ENCODE assay signal across 21 cellular contexts in genomic region chr5:109701252-109701651, GRCh38. TPM values are rescaled to one million over a fixed set of nuclear protein-coding genes. Genes with fewer than 3 reads are reported as not detected.
DNase-seq lines count a peak whose midpoint lies in the region; ATAC-seq, FAIRE-seq and TF ChIP-seq lines count a peak whose summit lies in the region.
"Had no signal": no experiment of that assay in that cellular context is flagged by ENCODE, and none has a peak within 500 bp of the region (broad histone marks: within the 10 kb centered on the region; RNA-seq: fewer than 3 reads in every experiment).

No MANE protein-coding gene starts in this region.

- H3K36me3 ChIP-seq in Caco-2 (ENCODE audit: control insufficient read depth, insufficient read depth, low read length) (no peaks in the 10 kb centered on the region; the same call in 1 of the 2 replicates), KMS-11 (ENCODE audit: insufficient read depth) (no peaks in the 10 kb centered on the region; the same call in 1 of the 2 replicates), bronchial epithelial cell (ENCODE audit: control insufficient read depth, insufficient read depth, low read length) (no peaks in the 10 kb centered on the region)
- H3K36me3 ChIP-seq in naive thymus-derived CD4-positive, alpha-beta T cell (ENCODE audit: control insufficient read depth in 2 of 3, insufficient read depth in 3 of 3, low read length in 3 of 3), result no peaks in the 10 kb centered on the region

- H2AFZ ChIP-seq in KMS-11 (ENCODE audit: low read depth), result no peak overlapping the region

- peaks cover 23% of the 10 kb centered on the region for H3K4me1 Mint-ChIP-seq in Caco-2 (ENCODE audit: low read depth, unreplicated experiment)
- H3K4me1 Mint-ChIP-seq in naive thymus-derived CD4-positive, alpha-beta T cell, result peaks cover 38 to 98% (median 95%) of the 10 kb centered on the region in 7 donors
- peaks cover 74% of the 10 kb centered on the region for H3K4me1 Mint-ChIP-seq in activated CD4-positive, alpha-beta memory T cell treated with anti-CD3 and anti-CD28 coated beads for 36 hours (ENCODE audit: low read depth)
- H3K4me1 Mint-ChIP-seq in activated T-helper 2 cell treated with anti-CD3 and anti-CD28 coated beads, Interferon-gamma antibody, Interleukin-2, Interleukin-4, amounts not matched to agents 10 μg/mL and 5 μg/mL and 100 μg/mL, durations not matched to agents 14 hours and 24 hours and 36 hours (ENCODE audit: low read depth), result peaks cover 28% of the 10 kb centered on the region

- no peaks in the 10 kb centered on the region for H3K27me3 Mint-ChIP-seq in Caco-2 (ENCODE audit: insufficient read depth, unreplicated experiment)
- H3K27me3 Mint-ChIP-seq in naive thymus-derived CD4-positive, alpha-beta T cell, result no peaks in the 10 kb centered on the region
- no peaks in the 10 kb centered on the region for H3K27me3 Mint-ChIP-seq in activated CD4-positive, alpha-beta memory T cell treated with anti-CD3 and anti-CD28 coated beads for 36 hours
- no peaks in the 10 kb centered on the region for H3K27me3 Mint-ChIP-seq in activated T-helper 2 cell treated with anti-CD3 and anti-CD28 coated beads, Interferon-gamma antibody, Interleukin-2, Interleukin-4, amounts not matched to agents 10 μg/mL and 5 μg/mL and 100 μg/mL, durations not matched to agents 14 hours and 24 hours and 36 hours (ENCODE audit: low read depth)
- H3K27me3 Mint-ChIP-seq: activated T-cell treated with anti-CD3 and anti-CD28 coated beads, Interleukin-2, amount 50 U/mL, for 24 hours; effector memory CD8-positive, alpha-beta T cell had no signal

- H3K27ac ChIP-seq in KMS-11, result no peak overlapping the region; the same call in 1 of the 2 replicates
- H3K27ac ChIP-seq in naive thymus-derived CD4-positive, alpha-beta T cell (ENCODE audit: low read depth, low read length), result no peak overlapping the region

- H3K4me3 ChIP-seq in Caco-2 (ENCODE audit: low read depth, low read length) (no peak overlapping the region), KMS-11 (IDR thresholded peaks at IDR 0.05; ENCODE audit: insufficient read depth, low read depth, low read length) (no peak overlapping the region), bronchial epithelial cell (ENCODE audit: low read depth, low read length) (no peak overlapping the region)
- H3K4me3 ChIP-seq in naive thymus-derived CD4-positive, alpha-beta T cell (ENCODE audit: low read length), result no peak overlapping the region

- BruUV-seq in Caco-2 (replicated peaks; lab: Mats Ljungman, UMichigan), result no TSS peak

- POLR2A ChIA-PET in Caco-2 (lab: Charles Lee), result no interaction called here
- POLR2A ChIA-PET in naive thymus-derived CD4-positive, alpha-beta T cell (lab: Charles Lee), result interaction anchor here (0.7 to 1.0 kb wide), 2 partner anchors 10 to 220 kb away, joined by 3 read pairs; no protein-coding TSS in a partner anchor
- POLR2A ChIA-PET in activated CD4-positive, alpha-beta memory T cell treated with anti-CD3 and anti-CD28 coated beads for 36 hours (lab: Charles Lee), result interaction anchor here (1.3 kb wide), 1 partner anchor 10 kb away, joined by 3 read pairs; no protein-coding TSS in a partner anchor

- H3K9ac ChIP-seq in KMS-11, result no peak overlapping the region

- intact Hi-C loops in Caco-2 (cut with micrococcal nuclease; ENCODE audit: unreplicated experiment), result loop anchor here (1.0 kb wide), 1 partner anchor 10 kb away; no protein-coding TSS in a partner anchor
- intact Hi-C loops in naive thymus-derived CD4-positive, alpha-beta T cell (cut with micrococcal nuclease), result no loop called here
- intact Hi-C loops in activated CD4-positive, alpha-beta memory T cell treated with anti-CD3 and anti-CD28 coated beads for 36 hours (cut with micrococcal nuclease), result no loop called here
- intact Hi-C loops in activated T-helper 2 cell treated with anti-CD3 and anti-CD28 coated beads, Interferon-gamma antibody, Interleukin-2, Interleukin-4, amounts not matched to agents 10 μg/mL and 5 μg/mL and 100 μg/mL, durations not matched to agents 14 hours and 24 hours and 36 hours (cut with micrococcal nuclease), result no loop called here

- peaks cover 6% of the 10 kb centered on the region for H3K36me3 Mint-ChIP-seq in Caco-2 (ENCODE audit: insufficient read depth, unreplicated experiment)
- peaks cover 6 to 51% (median 34%) of the 10 kb centered on the region in 5 donors for H3K36me3 Mint-ChIP-seq in naive thymus-derived CD4-positive, alpha-beta T cell
- H3K36me3 Mint-ChIP-seq in activated CD4-positive, alpha-beta memory T cell treated with anti-CD3 and anti-CD28 coated beads for 36 hours, result peaks cover 17% of the 10 kb centered on the region
- H3K36me3 Mint-ChIP-seq in activated T-helper 2 cell treated with anti-CD3 and anti-CD28 coated beads, Interferon-gamma antibody, Interleukin-2, Interleukin-4, amounts not matched to agents 10 μg/mL and 5 μg/mL and 100 μg/mL, durations not matched to agents 14 hours and 24 hours and 36 hours (ENCODE audit: low read depth), result peaks cover 32% of the 10 kb centered on the region

- H3K4me1 ChIP-seq in Caco-2 (peaks cover 13% of the 10 kb centered on the region), KMS-11 (ENCODE audit: low read depth, poor library complexity, severe bottlenecking) (peaks cover 97% of the 10 kb centered on the region)
- H3K4me1 ChIP-seq in naive thymus-derived CD4-positive, alpha-beta T cell (ENCODE audit: control insufficient read depth in 2 of 2, insufficient read depth in 2 of 2, low read length in 2 of 2), result peaks cover 38 to 52% of the 10 kb centered on the region in 2 donors

- peak overlapping the region; percentile 2 for H3K27ac Mint-ChIP-seq in Caco-2 (ENCODE audit: unreplicated experiment)
- H3K27ac Mint-ChIP-seq in naive thymus-derived CD4-positive, alpha-beta T cell, result peak overlapping the region in 3 of 9 donors; percentile 12 to 57 (median 44)
- no peak overlapping the region for H3K27ac Mint-ChIP-seq in activated CD4-positive, alpha-beta memory T cell treated with anti-CD3 and anti-CD28 coated beads for 36 hours
- no peak overlapping the region for H3K27ac Mint-ChIP-seq in activated T-helper 2 cell treated with anti-CD3 and anti-CD28 coated beads, Interferon-gamma antibody, Interleukin-2, Interleukin-4, amounts not matched to agents 10 μg/mL and 5 μg/mL and 100 μg/mL, durations not matched to agents 14 hours and 24 hours and 36 hours
- H3K27ac Mint-ChIP-seq: activated CD8-positive, alpha-beta T cell treated with anti-CD3 and anti-CD28 coated beads, Interleukin-2, amount 10 ng/mL, durations not matched to agents 7 days and 5 days; activated T-cell treated with anti-CD3 and anti-CD28 coated beads, Interleukin-2, amount 50 U/mL, for 24 hours; effector memory CD8-positive, alpha-beta T cell had no signal

- H3K27me3 ChIP-seq in Caco-2 (replicated peaks; ENCODE audit: control insufficient read depth, insufficient read depth, low read length) (no peaks in the 10 kb centered on the region), KMS-11 (ENCODE audit: insufficient read depth, low read depth) (no peaks in the 10 kb centered on the region), bronchial epithelial cell (ENCODE audit: control insufficient read depth, insufficient read depth, low read length) (no peaks in the 10 kb centered on the region)
- H3K27me3 ChIP-seq in naive thymus-derived CD4-positive, alpha-beta T cell (ENCODE audit: control insufficient read depth in 2 of 2, insufficient read depth in 2 of 2, low read length in 2 of 2), result no peaks in the 10 kb centered on the region

- no peaks in the 10 kb centered on the region for H3K9me3 Mint-ChIP-seq in Caco-2 (ENCODE audit: unreplicated experiment)
- H3K9me3 Mint-ChIP-seq in naive thymus-derived CD4-positive, alpha-beta T cell, result no peaks in the 10 kb centered on the region
- H3K9me3 Mint-ChIP-seq in activated CD4-positive, alpha-beta memory T cell treated with anti-CD3 and anti-CD28 coated beads for 36 hours, result no peaks in the 10 kb centered on the region
- no peaks in the 10 kb centered on the region for H3K9me3 Mint-ChIP-seq in activated T-helper 2 cell treated with anti-CD3 and anti-CD28 coated beads, Interferon-gamma antibody, Interleukin-2, Interleukin-4, amounts not matched to agents 10 μg/mL and 5 μg/mL and 100 μg/mL, durations not matched to agents 14 hours and 24 hours and 36 hours
- H3K9me3 Mint-ChIP-seq: activated T-cell treated with anti-CD3 and anti-CD28 coated beads, Interleukin-2, amount 50 U/mL, for 24 hours; effector memory CD8-positive, alpha-beta T cell had no signal

- H3K4me3 Mint-ChIP-seq in Caco-2 (ENCODE audit: unreplicated experiment), result no peak overlapping the region
- peak overlapping the region in 6 of 10 donors; percentile 33 to 89 (median 57) for H3K4me3 Mint-ChIP-seq in naive thymus-derived CD4-positive, alpha-beta T cell
- no peak overlapping the region for H3K4me3 Mint-ChIP-seq in activated CD4-positive, alpha-beta memory T cell treated with anti-CD3 and anti-CD28 coated beads for 36 hours
- no peak overlapping the region for H3K4me3 Mint-ChIP-seq in activated T-helper 2 cell treated with anti-CD3 and anti-CD28 coated beads, Interferon-gamma antibody, Interleukin-2, Interleukin-4, amounts not matched to agents 10 μg/mL and 5 μg/mL and 100 μg/mL, durations not matched to agents 14 hours and 24 hours and 36 hours (ENCODE audit: low read depth)
- H3K4me3 Mint-ChIP-seq: activated CD8-positive, alpha-beta T cell treated with anti-CD3 and anti-CD28 coated beads, Interleukin-2, amount 10 ng/mL, durations not matched to agents 7 days and 5 days; activated T-cell treated with anti-CD3 and anti-CD28 coated beads, Interleukin-2, amount 50 U/mL, for 24 hours had no signal

- TF ChIP-seq CTCF in Caco-2 (IDR thresholded peaks at IDR 0.05; ENCODE audit: insufficient read depth in 1 of 2, low read depth in 1 of 2, low read length in 1 of 2, severe bottlenecking in 1 of 2, unreplicated experiment in 1 of 2) (no peak), KMS-11 (conservative IDR thresholded peaks at IDR 0.05; ENCODE audit: low read depth, low read length) (no peak), bronchial epithelial cell (IDR thresholded peaks at IDR 0.05; ENCODE audit: insufficient read depth, low read length, severe bottlenecking) (no peak)

- H3K4me2 ChIP-seq in KMS-11, result peak overlapping the region; percentile 10; the same call in 1 of the 2 replicates

- H4K20me1 ChIP-seq in KMS-11 (ENCODE audit: insufficient read depth), result peaks cover 72% of the 10 kb centered on the region

- ATAC-seq in naive thymus-derived CD4-positive, alpha-beta T cell, result no peak
- ATAC-seq: activated CD8-positive, alpha-beta T cell treated with anti-CD3 and anti-CD28 coated beads, Interleukin-2, amount 10 ng/mL, durations not matched to agents 7 days and 5 days; effector memory CD8-positive, alpha-beta T cell had no signal

- no peak for FAIRE-seq in bronchial epithelial cell (lab: Jason Lieb, UNC)

- CTCF ChIA-PET in Caco-2 (lab: Charles Lee), result no interaction called here
- CTCF ChIA-PET in naive thymus-derived CD4-positive, alpha-beta T cell (lab: Charles Lee), result interaction anchor here (1.5 kb wide), 1 partner anchor 8 kb away, joined by 5 read pairs; no protein-coding TSS in a partner anchor
- CTCF ChIA-PET in activated CD4-positive, alpha-beta memory T cell treated with anti-CD3 and anti-CD28 coated beads for 36 hours (lab: Charles Lee), result interaction anchor here (0.8 to 1.0 kb wide), 3 partner anchors 9 to 38 kb away, joined by 3 to 4 read pairs (median 3); partner anchors contain the start of gene MAN2A1

- H3K79me2 ChIP-seq in KMS-11 (ENCODE audit: insufficient read depth, low read depth), result peaks cover 100% of the 10 kb centered on the region

- DNase-seq in Caco-2 (no peak), bronchial epithelial cell (ENCODE audit: low read depth) (peak; percentile 40), amygdala (lab: John Stamatoyannopoulos, UW) (no peak)
- no peak for DNase-seq in naive thymus-derived CD4-positive, alpha-beta T cell
- DNase-seq in activated CD4-positive, alpha-beta memory T cell treated with anti-CD3 and anti-CD28 coated beads for 36 hours, result no peak
- no peak for DNase-seq in NK-92 treated with Interleukin-12 subunit alpha and Interleukin-12 subunit beta, amount 100 ng/mL, for 24 hours (lab: John Stamatoyannopoulos, UW)
- no peak for DNase-seq in activated T-helper 2 cell treated with anti-CD3 and anti-CD28 coated beads, Interferon-gamma antibody, Interleukin-2, Interleukin-4, amounts not matched to agents 10 μg/mL and 5 μg/mL and 100 μg/mL, durations not matched to agents 14 hours and 24 hours and 36 hours (ENCODE audit: low spot score)
- DNase-seq: activated CD4-positive, CD25-positive, alpha-beta regulatory T cell; activated CD8-positive, alpha-beta T cell treated with anti-CD3 and anti-CD28 coated beads, Interleukin-2, amount 10 ng/mL, durations not matched to agents 7 days and 5 days; activated naive CD4-positive, alpha-beta T cell treated with Interleukin-2 at 50 U/mL for 16 hours; activated T-cell treated with anti-CD3 and anti-CD28 coated beads, Interleukin-2, amount 50 U/mL, for 24 hours; Calu3; effector memory CD8-positive, alpha-beta T cell; EL; glutamatergic neuron; left ventricle myocardium superior; MV-4-11; NCI-H187 treated with DMSO at 0.1 percent for 48 hours; NCI-H226; retina had no signal

- no peaks in the 10 kb centered on the region for H3K9me3 ChIP-seq in Caco-2
- no peaks in the 10 kb centered on the region for H3K9me3 ChIP-seq in naive thymus-derived CD4-positive, alpha-beta T cell (ENCODE audit: control insufficient read depth in 2 of 3, low read length in 3 of 3)

RNA-seq across cellular contexts. Expression of gene MAN2A1, which starts 11.5 kb away (rescaled TPM):
- 57.3 and 57.7 TPM in 2 replicates for total RNA-seq in Caco-2 (2022)
- total RNA-seq in bronchial epithelial cell, result 78.9 and 85.0 TPM in 2 replicates
- total RNA-seq in naive thymus-derived CD4-positive, alpha-beta T cell, result 100 to 1,000 TPM in 1 of 5 experiments, 10 to 100 TPM in 4; 36.2 to 107 (median 68.6) TPM
- 10 to 100 TPM; 24.9 to 26.7 TPM for polyA plus RNA-seq in naive thymus-derived CD4-positive, alpha-beta T cell
- 10 to 100 TPM; 33.0 to 35.9 TPM for total RNA-seq in activated CD4-positive, alpha-beta memory T cell treated with anti-CD3 and anti-CD28 coated beads for 36 hours
- 33.1 and 33.3 TPM in 2 replicates for total RNA-seq in activated T-helper 2 cell treated with anti-CD3 and anti-CD28 coated beads, Interferon-gamma antibody, Interleukin-2, Interleukin-4, amounts not matched to agents 10 μg/mL and 5 μg/mL and 100 μg/mL, durations not matched to agents 14 hours and 24 hours and 36 hours

Comparison
In these comparisons a context has a peak if more than half of its experiments do, and no peak if none do; other contexts are left out.
1. H3K4me3 Mint-ChIP-seq: peak in naive thymus-derived CD4-positive, alpha-beta T cell (6 of 10); none in Caco-2 (single experiment), activated CD4-positive, alpha-beta memory T cell treated with anti-CD3 and anti-CD28 coated beads for 36 hours (single experiment) and activated T-helper 2 cell treated with anti-CD3 and anti-CD28 coated beads, Interferon-gamma antibody, Interleukin-2, Interleukin-4, amounts not matched to agents 10 μg/mL and 5 μg/mL and 100 μg/mL, durations not matched to agents 14 hours and 24 hours and 36 hours (single experiment).